8 cellular contexts compared by ENCODE assay signal in genomic region chr14:76546426-76547221, GRCh38.
A peak's percentile ranks its signal among the peaks of the same experiment; 100 is the strongest.
DNase-seq lines count a peak whose midpoint lies in the region; ATAC-seq and TF ChIP-seq lines count a peak whose summit lies in the region.

No MANE protein-coding gene starts in this region.

- H3K4me3 Mint-ChIP-seq in activated CD8-positive, alpha-beta T cell treated with anti-CD3 and anti-CD28 coated beads for 36 hours, result no peak overlapping the region

- no peaks in the 10 kb centered on the region for H3K9me2 ChIP-seq in MM.1S (replicated peaks; ENCODE audit: insufficient read depth, low read length)

- no peak overlapping the region for H3K27ac Mint-ChIP-seq in activated CD8-positive, alpha-beta T cell treated with anti-CD3 and anti-CD28 coated beads for 36 hours

- peak; percentile 56 for ATAC-seq in activated CD8-positive, alpha-beta T cell treated with anti-CD3 and anti-CD28 coated beads for 36 hours
- ATAC-seq in HG03045 (IDR thresholded peaks at IDR 0.05; ENCODE audit: unreplicated experiment) (no peak), left colon (no peak)

- no peaks in the 10 kb centered on the region for H3K4me1 ChIP-seq in MM.1S (ENCODE audit: low read length)

- no peak overlapping the region for H3K9ac ChIP-seq in MM.1S (ENCODE audit: low read length)

- H3K36me3 ChIP-seq in MM.1S (replicated peaks; ENCODE audit: insufficient read depth, low read length), result no peaks in the 10 kb centered on the region

- no peaks in the 10 kb centered on the region for H3F3A ChIP-seq in MM.1S (ENCODE audit: insufficient read depth, low read length)

- CTCF ChIA-PET in activated CD8-positive, alpha-beta T cell treated with anti-CD3 and anti-CD28 coated beads for 36 hours (lab: Charles Lee), result no interaction called here

- intact Hi-C loops in activated CD8-positive, alpha-beta T cell treated with anti-CD3 and anti-CD28 coated beads for 36 hours (cut with micrococcal nuclease), result no loop called here
- intact Hi-C loops in left colon (cut with DNase I, micrococcal nuclease), result no loop called here

- H3K4me1 Mint-ChIP-seq in activated CD8-positive, alpha-beta T cell treated with anti-CD3 and anti-CD28 coated beads for 36 hours (ENCODE audit: low read depth), result no peaks in the 10 kb centered on the region

- H3K27ac ChIP-seq in MM.1S (ENCODE audit: low read length), result no peak overlapping the region

- DNase-seq in activated T-cell treated with anti-CD3 and anti-CD28 coated beads, Interleukin-2, amount 50 U/mL, for 48 hours, result peak; percentile 17 to 18
- no peak for DNase-seq in activated T-cell treated with anti-CD3 and anti-CD28 coated beads, Interleukin-2, amount 50 U/mL, for 1 hour
- DNase-seq in MM.1S, result no peak
- DNase-seq in activated CD8-positive, alpha-beta T cell treated with anti-CD3 and anti-CD28 coated beads for 36 hours, result peak; percentile 34
- peak; percentile 21 to 29 for DNase-seq in lung microvascular endothelial cell (ENCODE audit: low read depth in 2 of 2)
- DNase-seq in left colon, result no peak
- no peak for DNase-seq in GOT3 (lab: John Stamatoyannopoulos, UW)

- H3K27me3 Mint-ChIP-seq in activated CD8-positive, alpha-beta T cell treated with anti-CD3 and anti-CD28 coated beads for 36 hours, result peaks cover 3% of the 10 kb centered on the region

- H3K27me3 ChIP-seq in MM.1S (replicated peaks; ENCODE audit: insufficient read depth, low read length), result no peaks in the 10 kb centered on the region

- no peak overlapping the region for H3K4me3 ChIP-seq in MM.1S (ENCODE audit: low read length)

- no peak overlapping the region for H3K4me2 ChIP-seq in MM.1S (ENCODE audit: low read depth, low read length)

- no peaks in the 10 kb centered on the region for H4K20me1 ChIP-seq in MM.1S (ENCODE audit: insufficient read depth, low read length)

- H3K9me3 Mint-ChIP-seq in activated CD8-positive, alpha-beta T cell treated with anti-CD3 and anti-CD28 coated beads for 36 hours, result no peaks in the 10 kb centered on the region

- no peaks in the 10 kb centered on the region for H3K9me3 ChIP-seq in MM.1S (replicated peaks; ENCODE audit: insufficient read depth, low read length)

- H2AFZ ChIP-seq in MM.1S (ENCODE audit: low read length), result no peak overlapping the region

- H3K36me3 Mint-ChIP-seq in activated CD8-positive, alpha-beta T cell treated with anti-CD3 and anti-CD28 coated beads for 36 hours (ENCODE audit: low read depth), result no peaks in the 10 kb centered on the region

- H3K79me2 ChIP-seq in MM.1S (ENCODE audit: low read length), result no peaks in the 10 kb centered on the region

- POLR2A ChIA-PET in activated CD8-positive, alpha-beta T cell treated with anti-CD3 and anti-CD28 coated beads for 36 hours (lab: Charles Lee), result no interaction called here

- peak; percentile 25 for TF ChIP-seq CTCF in MM.1S (IDR thresholded peaks at IDR 0.05; ENCODE audit: low read length)
- peak; percentile 63 for TF ChIP-seq CTCF in activated CD8-positive, alpha-beta T cell treated with anti-CD3 and anti-CD28 coated beads for 36 hours (IDR thresholded peaks at IDR 0.05)

Comparison
In these comparisons a context has a peak if more than half of its experiments do, and no peak if none do; other contexts are left out.
1. DNase-seq: peak in activated T-cell treated with anti-CD3 and anti-CD28 coated beads, Interleukin-2, amount 50 U/mL, for 48 hours (2 of 2), activated CD8-positive, alpha-beta T cell treated with anti-CD3 and anti-CD28 coated beads for 36 hours (single experiment) and lung microvascular endothelial cell (2 of 2); none in activated T-cell treated with anti-CD3 and anti-CD28 coated beads, Interleukin-2, amount 50 U/mL, for 1 hour (single experiment), MM.1S (single experiment), left colon (0 of 2) and GOT3 (single experiment).